In genomic region chr11:63574856-63575602, GRCh38 we compare ENCODE assay signal across 8 cellular contexts. TPM values are rescaled to one million over a fixed set of nuclear protein-coding genes. Genes with fewer than 3 reads are reported as not detected.
DNase-seq lines count a peak whose midpoint lies in the region; ATAC-seq and TF ChIP-seq lines count a peak whose summit lies in the region.

No MANE protein-coding gene starts in this region.

- H3K27ac Mint-ChIP-seq in Calu3 (ENCODE audit: unreplicated experiment) = peak overlapping the region; percentile 76
- no peak overlapping the region for H3K27ac Mint-ChIP-seq in activated B cell treated with CpG ODN at 0.5 μM for 24 hours

- H3K4me3 Mint-ChIP-seq in Calu3 (ENCODE audit: low read depth, unreplicated experiment) = peak overlapping the region; percentile 41
- H3K4me3 Mint-ChIP-seq in activated B cell treated with CpG ODN at 0.5 μM for 24 hours = peak overlapping the region; percentile 69

- no peaks in the 10 kb centered on the region for H3K9me3 Mint-ChIP-seq in Calu3 (ENCODE audit: low read depth, unreplicated experiment)
- H3K9me3 Mint-ChIP-seq in activated B cell treated with CpG ODN at 0.5 μM for 24 hours = no peaks in the 10 kb centered on the region

- intact Hi-C loops in Calu3 (cut with micrococcal nuclease; ENCODE audit: unreplicated experiment) = no loop called here
- intact Hi-C loops in activated B cell treated with CpG ODN at 0.5 μM for 24 hours (cut with micrococcal nuclease) = no loop called here
- intact Hi-C loops in left ventricle myocardium inferior (cut with micrococcal nuclease) = no loop called here
- intact Hi-C loops in sciatic nerve (cut with DNase I) = no loop called here

- CTCF ChIA-PET in Calu3 (lab: Charles Lee) = interaction anchor here (0.5 to 2.2 kb wide), 3 partner anchors 8 to 800 kb away, joined by 5 to 8 read pairs (median 8); no protein-coding TSS in a partner anchor
- CTCF ChIA-PET in activated B cell treated with CpG ODN at 0.5 μM for 24 hours (lab: Charles Lee) = no interaction called here

- H3K4me3 ChIP-seq in left ventricle myocardium inferior = peak overlapping the region; percentile 50

- TF ChIP-seq CTCF in Calu3 (IDR thresholded peaks at IDR 0.05; ENCODE audit: unreplicated experiment) (no peak), activated B cell treated with CpG ODN at 0.5 μM for 24 hours (IDR thresholded peaks at IDR 0.05) (no peak), left ventricle myocardium inferior (IDR thresholded peaks at IDR 0.05; ENCODE audit: borderline replicate concordance) (no peak)

- H3K4me1 Mint-ChIP-seq in Calu3 (ENCODE audit: low read depth, unreplicated experiment) (peaks cover 70% of the 10 kb centered on the region), activated B cell treated with CpG ODN at 0.5 μM for 24 hours (peaks cover 32% of the 10 kb centered on the region)

- peak overlapping the region; percentile 80 for H3K27ac ChIP-seq in left ventricle myocardium inferior (replicated peaks)

- ATAC-seq in activated B cell treated with CpG ODN at 0.5 μM for 24 hours (ENCODE audit: low read depth) = no peak
- peak; percentile 90 for ATAC-seq in sciatic nerve

- peaks cover 4% of the 10 kb centered on the region for H3K36me3 ChIP-seq in left ventricle myocardium inferior

- peaks cover 93% of the 10 kb centered on the region for H3K36me3 Mint-ChIP-seq in Calu3 (ENCODE audit: insufficient read depth, unreplicated experiment)
- H3K36me3 Mint-ChIP-seq in activated B cell treated with CpG ODN at 0.5 μM for 24 hours (ENCODE audit: low read depth) = no peaks in the 10 kb centered on the region

- peaks cover 25% of the 10 kb centered on the region for H3K4me1 ChIP-seq in left ventricle myocardium inferior

- no TSS peak for BruUV-seq in Calu3 (replicated peaks; lab: Mats Ljungman, UMichigan)

- peaks cover 12% of the 10 kb centered on the region for H3K9me3 ChIP-seq in left ventricle myocardium inferior (replicated peaks)

- H3K27me3 Mint-ChIP-seq in Calu3 (ENCODE audit: unreplicated experiment) (no peaks in the 10 kb centered on the region), activated B cell treated with CpG ODN at 0.5 μM for 24 hours (peaks cover 2% of the 10 kb centered on the region)

- DNase-seq in Calu3 = no peak
- no peak for DNase-seq in activated B cell treated with CpG ODN at 0.5 μM for 24 hours
- DNase-seq in left ventricle myocardium inferior = peak; percentile 33
- DNase-seq in sciatic nerve (ENCODE audit: low spot score) = no peak
- no peak for DNase-seq in NCI-H82 treated with DMSO at 0.1 percent for 48 hours (lab: John Stamatoyannopoulos, UW; ENCODE audit: unreplicated experiment)
- DNase-seq in amniotic stem cell (lab: John Stamatoyannopoulos, UW) = no peak
- DNase-seq in SKM-1 (lab: John Stamatoyannopoulos, UW; ENCODE audit: unreplicated experiment) = no peak
- no peak for DNase-seq in GM19238 (ENCODE audit: insufficient read length, low spot score)

- no peaks in the 10 kb centered on the region for H3K27me3 ChIP-seq in left ventricle myocardium inferior (ENCODE audit: low read depth)

- POLR2A ChIA-PET in activated B cell treated with CpG ODN at 0.5 μM for 24 hours (lab: Charles Lee) = no interaction called here

RNA-seq across cellular contexts. Expression of gene PLAAT2, which starts 11.8 kb away (rescaled TPM):
- 7.3 and 9.5 TPM in 2 replicates for total RNA-seq in Calu3 (2022)
- not detected in 2 replicates for total RNA-seq in activated B cell treated with CpG ODN at 0.5 μM for 24 hours
- not detected for total RNA-seq in left ventricle myocardium inferior
- total RNA-seq in sciatic nerve = not detected

RNA-seq across cellular contexts. Expression of gene PLAAT4, which starts 38.4 kb away (rescaled TPM):
- total RNA-seq in Calu3 (2022) = 157 and 269 TPM in 2 replicates
- 3.9 and 4.7 TPM in 2 replicates for total RNA-seq in activated B cell treated with CpG ODN at 0.5 μM for 24 hours
- total RNA-seq in left ventricle myocardium inferior = 15.5 TPM
- 36.7 TPM for total RNA-seq in sciatic nerve

RNA-seq across cellular contexts. Expression of gene PLAAT3, which starts 39.2 kb away (rescaled TPM):
- total RNA-seq in Calu3 (2022) (261 and 297 TPM in 2 replicates), activated B cell treated with CpG ODN at 0.5 μM for 24 hours (0.82 and 1.2 TPM in 2 replicates), left ventricle myocardium inferior (144 TPM), sciatic nerve (158 TPM)

Comparison
In these comparisons a context has a peak if more than half of its experiments do, and no peak if none do; other contexts are left out.
1. RNA of gene PLAAT3, which starts 39.2 kb away (total RNA-seq): 261 to 297 TPM in Calu3, 158 TPM in sciatic nerve (single experiment) and 144 TPM in left ventricle myocardium inferior (single experiment); 0.82 to 1.2 TPM in activated B cell treated with CpG ODN at 0.5 μM for 24 hours; every median in the first group is over 10 times any median in the second.